In genomic region chr16:82810077-82810476, GRCh38 we compare ENCODE assay signal across 25 cellular contexts.
"Had no signal": no experiment of that assay in that cellular context is flagged by ENCODE, and none has a peak within 500 bp of the region (broad histone marks: within the 10 kb centered on the region; RNA-seq: fewer than 3 reads in every experiment).

No MANE protein-coding gene starts in this region.

- ATAC-seq: effector memory CD8-positive, alpha-beta T cell; esophagus mucosa; foreskin keratinocyte; gastrocnemius medialis; gastroesophageal sphincter; heart left ventricle; heart right ventricle had no signal

- H3K9me3 Mint-ChIP-seq: dendritic cell treated with granulocyte-macrophage colony-stimulating factor and Interleukin-4, amounts not matched to agents 40 ng/mL and 50 ng/mL, for 4 days; effector memory CD8-positive, alpha-beta T cell; endodermal cell had no signal

- H3K4me3 Mint-ChIP-seq: dendritic cell treated with granulocyte-macrophage colony-stimulating factor and Interleukin-4, amounts not matched to agents 40 ng/mL and 50 ng/mL, for 4 days; effector memory CD8-positive, alpha-beta T cell; endodermal cell had no signal

- H3K27me3 ChIP-seq: colonic mucosa, esophagus muscularis mucosa, esophagus squamous epithelium, foreskin keratinocyte, gastrocnemius medialis, gastroesophageal sphincter, heart left ventricle, heart right ventricle had no signal

- H3K4me3 ChIP-seq: colonic mucosa, coronary artery, dorsolateral prefrontal cortex, esophagus muscularis mucosa, esophagus squamous epithelium, gastrocnemius medialis, gastroesophageal sphincter, heart left ventricle, heart right ventricle had no signal

- H3K27ac Mint-ChIP-seq: dendritic cell treated with granulocyte-macrophage colony-stimulating factor and Interleukin-4, amounts not matched to agents 40 ng/mL and 50 ng/mL, for 4 days; effector memory CD8-positive, alpha-beta T cell; endodermal cell had no signal

- H3K27me3 Mint-ChIP-seq: dendritic cell treated with granulocyte-macrophage colony-stimulating factor and Interleukin-4, amounts not matched to agents 40 ng/mL and 50 ng/mL, for 4 days had no signal

- H3K9me3 ChIP-seq: colonic mucosa, esophagus muscularis mucosa, esophagus squamous epithelium, gastrocnemius medialis, gastroesophageal sphincter, heart left ventricle, heart right ventricle had no signal

- H3K4me1 ChIP-seq: colonic mucosa, esophagus muscularis mucosa, esophagus squamous epithelium, foreskin keratinocyte, gastroesophageal sphincter had no signal

- DNase-seq: colonic mucosa; cortex of kidney; dermis blood vessel endothelial cell; dorsolateral prefrontal cortex; effector CD4-positive, alpha-beta T cell; effector CD8-positive, alpha-beta T cell; effector memory CD4-positive, alpha-beta T cell; effector memory CD8-positive, alpha-beta T cell; endodermal cell; erythroblast; esophagus squamous epithelium; foreskin fibroblast; foreskin keratinocyte; foreskin melanocyte; gastrocnemius medialis; glutamatergic neuron; head of caudate nucleus; heart left ventricle; heart right ventricle had no signal

- H3K27ac ChIP-seq: colonic mucosa, coronary artery, dorsolateral prefrontal cortex, epithelial cell of prostate, esophagus muscularis mucosa, esophagus squamous epithelium, foreskin keratinocyte, gastrocnemius medialis, gastroesophageal sphincter, heart left ventricle, heart right ventricle had no signal

- H3K36me3 ChIP-seq: colonic mucosa, esophagus muscularis mucosa, esophagus squamous epithelium, gastrocnemius medialis, gastroesophageal sphincter, heart left ventricle, heart right ventricle had no signal
